In the genomic region with DNA sequence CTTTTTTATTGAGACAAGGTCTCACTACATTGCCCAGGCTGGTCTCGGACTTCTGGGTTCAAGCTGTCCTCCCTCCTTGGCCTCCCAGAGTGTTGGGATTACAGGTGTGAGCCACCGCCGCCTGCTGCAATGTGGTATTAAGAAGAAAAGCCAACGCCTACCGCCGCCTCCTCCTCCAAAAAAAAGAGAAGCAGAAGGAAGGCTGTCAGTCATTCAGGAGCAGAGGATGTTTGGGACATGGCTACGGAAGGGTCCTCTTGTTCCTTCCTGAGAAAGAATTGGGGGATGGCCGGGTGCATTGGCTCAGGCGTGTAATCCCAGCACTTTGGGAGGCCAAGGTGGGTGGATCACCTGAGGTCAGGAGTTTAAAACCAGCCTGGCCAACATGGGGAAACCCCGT, we compare ENCODE assay signal across 8 cellular contexts. TPM values are rescaled to one million over a fixed set of nuclear protein-coding genes. Genes with fewer than 3 reads are reported as not detected.
DNase-seq lines count a peak whose midpoint lies in the region; ATAC-seq, FAIRE-seq and TF ChIP-seq lines count a peak whose summit lies in the region.

No MANE protein-coding gene starts in this region.

- FAIRE-seq in A549 (lab: Jason Lieb, UNC) = no peak

- in situ Hi-C loops in GM13976 (cut with MboI; ENCODE audit: low sequenced_read_pairs, unreplicated experiment) = no loop called here

- H3K4me2 ChIP-seq in A549 = peak overlapping the region; percentile 96

- TF ChIP-seq CTCF in A549 (IDR thresholded peaks at IDR 0.05) (no peak), HFF-Myc (IDR thresholded peaks at IDR 0.05; ENCODE audit: low read depth, low read length, missing control alignments) (no peak), brain (conservative IDR thresholded peaks at IDR 0.05) (no peak), mesothelial cell of epicardium (IDR thresholded peaks at IDR 0.05; ENCODE audit: unreplicated experiment) (no peak), GM13976 (IDR thresholded peaks at IDR 0.05; ENCODE audit: borderline replicate concordance, control extremely low read depth, extremely low read depth, insufficient read depth, missing control alignments) (no peak)

- POLR2A ChIA-PET in A549 (lab: Yijun Ruan, JAX) = no interaction called here

- peak overlapping the region; percentile 92 to 99 (median 93) for H3K4me3 Mint-ChIP-seq in brain
- H3K4me3 Mint-ChIP-seq in mesothelial cell of epicardium = peak overlapping the region; percentile 81

- no peak for TF ChIP-seq EP300 in A549 (IDR thresholded peaks at IDR 0.05)

- H3K4me1 ChIP-seq in A549 = peaks cover 57% of the 10 kb centered on the region

- H3K4me3 ChIP-seq in A549 (peak overlapping the region; percentile 86), HFF-Myc (replicated peaks; ENCODE audit: low read depth, low read length) (peak overlapping the region; percentile 98)

- CTCF ChIA-PET in A549 (lab: Yijun Ruan, JAX) = no interaction called here

- TF ChIP-seq RAD21 in A549 (conservative IDR thresholded peaks at IDR 0.05 in 1 of 2, IDR thresholded peaks at IDR 0.05 in 1 of 2) = no peak

- H3K36me3 Mint-ChIP-seq in brain (peaks cover 26% of the 10 kb centered on the region), mesothelial cell of epicardium (peaks cover 5% of the 10 kb centered on the region)

- DNase-seq in A549 (ENCODE audit: low read depth in 1 of 2, low spot score in 1 of 2) (no peak), HFF-Myc (ENCODE audit: extremely low read depth, low read depth) (no peak), mesothelial cell of epicardium (ENCODE audit: low spot score in 2 of 2, unreplicated experiment in 2 of 2) (no peak), GM13976 (ENCODE audit: low spot score) (no peak), inferior parietal cortex (ENCODE audit: extremely low spot score) (no peak), T1000 (lab: John Stamatoyannopoulos, UW) (no peak)

- H3K27ac ChIP-seq in A549 = peak overlapping the region; percentile 92 to 94; a peak in 5 of 6 replicates

- TF ChIP-seq POLR2A in A549 (IDR thresholded peaks at IDR 0.05; ENCODE audit: low read length) = no peak

- H3K9me3 ChIP-seq in A549 = no peaks in the 10 kb centered on the region

- peak overlapping the region; percentile 84 to 99 (median 93) for H3K27ac Mint-ChIP-seq in brain
- H3K27ac Mint-ChIP-seq in mesothelial cell of epicardium = peak overlapping the region; percentile 80

- H3K4me1 Mint-ChIP-seq in brain = peaks cover 84% of the 10 kb centered on the region
- H3K4me1 Mint-ChIP-seq in mesothelial cell of epicardium = peaks cover 56% of the 10 kb centered on the region

- ATAC-seq in A549 = no peak
- no peak for ATAC-seq in HG03159 (IDR thresholded peaks at IDR 0.05; ENCODE audit: unreplicated experiment)

- no peaks in the 10 kb centered on the region for H3K9me3 Mint-ChIP-seq in brain
- no peaks in the 10 kb centered on the region for H3K9me3 Mint-ChIP-seq in mesothelial cell of epicardium

- H3K27me3 Mint-ChIP-seq in brain (peaks cover 24% of the 10 kb centered on the region), mesothelial cell of epicardium (ENCODE audit: low read depth) (no peaks in the 10 kb centered on the region)

- WGBS in A549 (ENCODE audit: missing lambda C conversion rate) = 88% methylated on average over 10 of the region's 10 CpGs

TF ChIP-seq in A549, 52 proteins besides CTCF, POLR2A, EP300 and RAD21:
- TF ChIP-seq RARB (CRISPR knock-in tag; IDR thresholded peaks at IDR 0.05) (no peak), CBX8 (IDR thresholded peaks at IDR 0.05) (no peak), NPAS2 (CRISPR knock-in tag; IDR thresholded peaks at IDR 0.05; ENCODE audit: borderline replicate concordance) (no peak), JUNB (IDR thresholded peaks at IDR 0.05) (no peak), JUN (IDR thresholded peaks at IDR 0.05) (no peak), CBX2 (IDR thresholded peaks at IDR 0.05; ENCODE audit: borderline replicate concordance, low read depth) (no peak), TFCP2L1 (CRISPR knock-in tag; IDR thresholded peaks at IDR 0.05) (no peak), HOXB13 (CRISPR knock-in tag; IDR thresholded peaks at IDR 0.05; ENCODE audit: low read depth) (no peak), RFX5 (IDR thresholded peaks at IDR 0.05) (no peak), KDM1A (IDR thresholded peaks at IDR 0.05; ENCODE audit: low read depth) (no peak), FOXS1 (CRISPR knock-in tag; IDR thresholded peaks at IDR 0.05) (no peak)
- TF ChIP-seq, protein P1, sequence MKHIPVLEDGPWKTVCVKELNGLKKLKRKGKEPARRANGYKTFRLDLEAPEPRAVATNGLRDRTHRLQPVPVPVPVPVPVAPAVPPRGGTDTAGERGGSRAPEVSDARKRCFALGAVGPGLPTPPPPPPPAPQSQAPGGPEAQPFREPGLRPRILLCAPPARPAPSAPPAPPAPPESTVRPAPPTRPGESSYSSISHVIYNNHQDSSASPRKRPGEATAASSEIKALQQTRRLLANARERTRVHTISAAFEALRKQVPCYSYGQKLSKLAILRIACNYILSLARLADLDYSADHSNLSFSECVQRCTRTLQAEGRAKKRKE (CRISPR knock-in tag; IDR thresholded peaks at IDR 0.05; ENCODE audit: low read depth) = no peak
TF ChIP-seq in A549: peak in this region for 0.

RNA-seq across cellular contexts. Expression of gene PPP1R37, which starts 1.2 kb away (rescaled TPM):
- polyA plus RNA-seq in A549 (2011; rRNA removed) (7.6 and 9.1 TPM in 2 replicates), A549 (2017; fragmentation: RNase III; extraction: RNeasy Plus Mini Kit Qiagen cat#74134 plus additional on column Dnase treatment) (18.7 to 21.9 TPM (median 21.8 TPM) in 3 replicates), brain (ENCODE audit: insufficient read depth, low read depth, low replicate concordance) (59.2 TPM)
- 22.2 and 27.1 TPM in 2 replicates for polyA plus RNA-seq in A549 (2012; cell fraction: cytosol; rRNA removed)
- polyA plus RNA-seq in A549 (2012; cell fraction: nucleus; rRNA removed) = 48.6 and 55.2 TPM in 2 replicates
- 15.4 and 15.8 TPM in 2 replicates for polyA minus RNA-seq in A549 (2011; rRNA and poly(A)+ RNA removed)
- total RNA-seq in mesothelial cell of epicardium = 36.2 to 40.7 TPM (median 38.9 TPM) in 3 replicates

RNA-seq across cellular contexts. Expression of gene GEMIN7, which starts 15.1 kb away (rescaled TPM):
- polyA plus RNA-seq in A549 (2011; rRNA removed) (42.2 and 49.2 TPM in 2 replicates), A549 (2017; fragmentation: RNase III; extraction: RNeasy Plus Mini Kit Qiagen cat#74134 plus additional on column Dnase treatment) (75.3 to 86.0 TPM (median 79.4 TPM) in 3 replicates), brain (ENCODE audit: insufficient read depth, low read depth, low replicate concordance) (20.6 TPM)
- polyA plus RNA-seq in A549 (2012; cell fraction: cytosol; rRNA removed) = 86.7 and 115 TPM in 2 replicates
- 97.2 and 109 TPM in 2 replicates for polyA plus RNA-seq in A549 (2012; cell fraction: nucleus; rRNA removed)
- polyA minus RNA-seq in A549 (2011; rRNA and poly(A)+ RNA removed) = 23.2 and 33.1 TPM in 2 replicates
- total RNA-seq in mesothelial cell of epicardium = 24.2 to 27.5 TPM (median 24.4 TPM) in 3 replicates

RNA-seq across cellular contexts. Expression of gene ZNF296, which starts 17.9 kb away (rescaled TPM):
- polyA plus RNA-seq in A549 (2011; rRNA removed) = 0.25 and 0.34 TPM in 2 replicates
- polyA plus RNA-seq in A549 (2012; cell fraction: cytosol; rRNA removed) = 2.7 and 3.7 TPM in 2 replicates
- 4.6 and 8.2 TPM in 2 replicates for polyA plus RNA-seq in A549 (2012; cell fraction: nucleus; rRNA removed)
- 2.7 to 3.6 TPM (median 3.4 TPM) in 3 replicates for polyA plus RNA-seq in A549 (2017; fragmentation: RNase III; extraction: RNeasy Plus Mini Kit Qiagen cat#74134 plus additional on column Dnase treatment)
- 0.50 and 0.73 TPM in 2 replicates for polyA minus RNA-seq in A549 (2011; rRNA and poly(A)+ RNA removed)
- 2.1 TPM for polyA plus RNA-seq in brain (ENCODE audit: insufficient read depth, low read depth, low replicate concordance)
- total RNA-seq in mesothelial cell of epicardium = 0.99 to 1.1 TPM (median 1.1 TPM) in 3 replicates

RNA-seq across cellular contexts. Expression of gene CLASRP, which starts 55.3 kb away (rescaled TPM):
- polyA plus RNA-seq in A549 (2011; rRNA removed) (30.7 and 39.0 TPM in 2 replicates), A549 (2017; fragmentation: RNase III; extraction: RNeasy Plus Mini Kit Qiagen cat#74134 plus additional on column Dnase treatment) (74.8 to 93.7 TPM (median 86.4 TPM) in 3 replicates), brain (ENCODE audit: insufficient read depth, low read depth, low replicate concordance) (23.6 TPM)
- 38.3 and 40.7 TPM in 2 replicates for polyA plus RNA-seq in A549 (2012; cell fraction: cytosol; rRNA removed)
- 229 and 279 TPM in 2 replicates for polyA plus RNA-seq in A549 (2012; cell fraction: nucleus; rRNA removed)
- 36.0 and 38.2 TPM in 2 replicates for polyA minus RNA-seq in A549 (2011; rRNA and poly(A)+ RNA removed)
- total RNA-seq in mesothelial cell of epicardium = 132 to 133 TPM (median 133 TPM) in 3 replicates
